Comparison of ENCODE assay signal across 17 cellular contexts in genomic region chr2:182245963-182246362, GRCh38.
DNase-seq lines count a peak whose midpoint lies in the region; ATAC-seq and TF ChIP-seq lines count a peak whose summit lies in the region.
"Had no signal": no experiment of that assay in that cellular context is flagged by ENCODE, and none has a peak within 500 bp of the region (broad histone marks: within the 10 kb centered on the region; RNA-seq: fewer than 3 reads in every experiment).

No MANE protein-coding gene starts in this region.

- DNase-seq in GM06990 (ENCODE audit: extremely low read depth, insufficient read length), result peak; percentile 18
- no peak for DNase-seq in NCI-H2029 (lab: John Stamatoyannopoulos, UW)
- DNase-seq in hepatic stellate cell (ENCODE audit: low spot score), result no peak
- DNase-seq in stimulated activated CD4-positive, alpha-beta T cell treated with anti-CD3 and anti-CD28 coated beads, Interleukin-2, amount 100 ng/mL, for 48 hours, result no peak
- DNase-seq: amygdala, C1 segment of cervical spinal cord, DMS79, GOT3, NCI-H774, upper lobe of left lung had no signal

- H3K4me3 ChIP-seq in GM06990 (replicated peaks; ENCODE audit: low read depth, low read length), result no peak overlapping the region
- H3K4me3 ChIP-seq: smooth muscle cell, upper lobe of left lung had no signal

- ATAC-seq in GM19351 (IDR thresholded peaks at IDR 0.05; ENCODE audit: unreplicated experiment) (peak; percentile 78), HG02884 (IDR thresholded peaks at IDR 0.05; ENCODE audit: unreplicated experiment) (peak; percentile 58), HG03520 (IDR thresholded peaks at IDR 0.05; ENCODE audit: unreplicated experiment) (peak; percentile 77)
- ATAC-seq in activated CD4-positive, CD25-positive, alpha-beta regulatory T cell treated with anti-CD3 and anti-CD28 coated beads, Interleukin-2, amount 50 U/mL, for 24 hours, result no peak
- ATAC-seq: HepG2; stimulated activated effector memory CD8-positive, alpha-beta T cell treated with anti-CD3 and anti-CD28 coated beads, Interleukin-12 subunit alpha, Interleukin-12 subunit beta, amount 100 ng/mL, for 72 hours had no signal

- H3K27me3 ChIP-seq in GM06990 (replicated peaks; ENCODE audit: control insufficient read depth, insufficient read depth, low read length), result no peaks in the 10 kb centered on the region
- H3K27me3 ChIP-seq: upper lobe of left lung had no signal

- TF ChIP-seq CTCF in GM06990 (IDR thresholded peaks at IDR 0.05; ENCODE audit: insufficient read depth, low read length, poor library complexity, severe bottlenecking), result no peak

- H3K36me3 ChIP-seq in GM06990 (ENCODE audit: control insufficient read depth, insufficient read depth, low read length), result no peaks in the 10 kb centered on the region
- H3K36me3 ChIP-seq: upper lobe of left lung had no signal

Comparison
In these comparisons a context has a peak if more than half of its experiments do, and no peak if none do; other contexts are left out.
1. ATAC-seq: peak in GM19351 (single experiment), HG02884 (single experiment) and HG03520 (single experiment); none in activated CD4-positive, CD25-positive, alpha-beta regulatory T cell treated with anti-CD3 and anti-CD28 coated beads, Interleukin-2, amount 50 U/mL, for 24 hours (0 of 2).